In genomic region chr9:71819115-71819739, GRCh38 we compare ENCODE assay signal across 8 cellular contexts. TPM values are rescaled to one million over a fixed set of nuclear protein-coding genes. Genes with fewer than 3 reads are reported as not detected.
DNase-seq lines count a peak whose midpoint lies in the region; ATAC-seq and TF ChIP-seq lines count a peak whose summit lies in the region.

No MANE protein-coding gene starts in this region.

- H3K36me3 Mint-ChIP-seq in MCF 10A (ENCODE audit: insufficient read depth, unreplicated experiment) = no peaks in the 10 kb centered on the region

- H3K9me3 ChIP-seq in Panc1 (ENCODE audit: control insufficient read depth, insufficient read depth, low read depth, low read length) (no peaks in the 10 kb centered on the region), stomach (no peaks in the 10 kb centered on the region)

- in situ Hi-C loops in Panc1 (cut with HindIII; ENCODE audit: low pct_unique_long_range_greater_than_20kb, low sequenced_read_pairs) = no loop called here

- intact Hi-C loops in Panc1 (cut with micrococcal nuclease; ENCODE audit: unreplicated experiment) = no loop called here
- intact Hi-C loops in MCF 10A (cut with micrococcal nuclease) = loop anchor here (1.0 kb wide), 1 partner anchor 534 kb away; no protein-coding TSS in a partner anchor
- intact Hi-C loops in stomach (cut with DNase I; ENCODE audit: low total_unique reads) = no loop called here

- no peak overlapping the region for H3K27ac Mint-ChIP-seq in MCF 10A (ENCODE audit: low read depth, unreplicated experiment)

- no peak overlapping the region for H3K4me3 ChIP-seq in Panc1 (ENCODE audit: low read depth in 2 of 2, low read length in 2 of 2)
- H3K4me3 ChIP-seq in stomach = no peak overlapping the region

- BruUV-seq in Panc1 (replicated peaks; lab: Mats Ljungman, UMichigan) = no TSS peak
- no TSS peak for BruUV-seq in MCF 10A (replicated peaks; lab: Mats Ljungman, UMichigan)

- no peaks in the 10 kb centered on the region; the same call in none of the 2 replicates for H3K4me1 ChIP-seq in Panc1 (ENCODE audit: control insufficient read depth, insufficient read depth, low read length)
- no peaks in the 10 kb centered on the region for H3K4me1 ChIP-seq in stomach

- no peak for ATAC-seq in Panc1
- peak; percentile 43 for ATAC-seq in left lobe of liver
- ATAC-seq in GM18505 (IDR thresholded peaks at IDR 0.05; ENCODE audit: unreplicated experiment) = no peak

- peak; percentile 80 for TF ChIP-seq CTCF in Panc1 (IDR thresholded peaks at IDR 0.05)
- peak; percentile 62 for TF ChIP-seq CTCF in MCF 10A (IDR thresholded peaks at IDR 0.05; ENCODE audit: unreplicated experiment)
- TF ChIP-seq CTCF in stomach (IDR thresholded peaks at IDR 0.05) = peak in 4 of 7 experiments; percentile 37 to 79 (median 58)

- H3K9me3 Mint-ChIP-seq in MCF 10A (ENCODE audit: unreplicated experiment) = no peaks in the 10 kb centered on the region

- H3K4me1 Mint-ChIP-seq in MCF 10A (ENCODE audit: insufficient read depth, unreplicated experiment) = no peaks in the 10 kb centered on the region

- H3K36me3 ChIP-seq in Panc1 (ENCODE audit: control insufficient read depth, insufficient read depth, low read length) (no peaks in the 10 kb centered on the region), stomach (no peaks in the 10 kb centered on the region)

- H3K27me3 ChIP-seq in Panc1 (ENCODE audit: control insufficient read depth, insufficient read depth, low read length) = no peaks in the 10 kb centered on the region
- no peaks in the 10 kb centered on the region for H3K27me3 ChIP-seq in stomach

- no peaks in the 10 kb centered on the region for H3K27me3 Mint-ChIP-seq in MCF 10A (ENCODE audit: insufficient read depth, unreplicated experiment)

- 81 to 86% (median 83%) methylated on average over 8 of the region's 8 CpGs for WGBS in stomach, 5 donors

- H3K27ac ChIP-seq in Panc1 (ENCODE audit: low read length) (no peak overlapping the region), stomach (no peak overlapping the region)

- CTCF ChIA-PET in Panc1 (lab: Charles Lee) (interaction anchor here (0.6 to 0.7 kb wide), 5 partner anchors 82 to 924 kb away, joined by 3 to 10 read pairs (median 3); no protein-coding TSS in a partner anchor), MCF 10A (lab: Yijun Ruan, JAX) (interaction anchor here (0.5 to 6.7 kb wide), 64 partner anchors 9 to 1755 kb away, joined by 3 to 95 read pairs (median 4); no protein-coding TSS in a partner anchor)

- POLR2A ChIA-PET in Panc1 (lab: Charles Lee) = interaction anchor here (0.6 kb wide), 1 partner anchor 317 kb away, joined by 4 read pairs; no protein-coding TSS in a partner anchor
- POLR2A ChIA-PET in MCF 10A (lab: Yijun Ruan, JAX) = interaction anchor here (1.6 kb wide), 1 partner anchor 51 kb away, joined by 3 read pairs; the partner anchor contains the start of gene CEMIP2

- no peak for TF ChIP-seq POLR2A in stomach (IDR thresholded peaks at IDR 0.05)
- no peak for TF ChIP-seq POLR2A in GM18505 (IDR thresholded peaks at IDR 0.05; ENCODE audit: borderline replicate concordance, extremely low read depth, insufficient read depth, insufficient read length)

- no peak for TF ChIP-seq EP300 in stomach (IDR thresholded peaks at IDR 0.05)

- DNase-seq in A172 (ENCODE audit: low spot score) (peak; percentile 44), Daoy (ENCODE audit: low read depth) (peak; percentile 19), Panc1 (ENCODE audit: low read depth, low spot score) (no peak), MCF 10A (ENCODE audit: unreplicated experiment) (peak; percentile 56), left lobe of liver (ENCODE audit: low spot score) (no peak), stomach (peak; percentile 45), NCI-H446 treated with DMSO at 0.1 percent for 48 hours (lab: John Stamatoyannopoulos, UW) (no peak)

- no peak overlapping the region for H3K4me3 Mint-ChIP-seq in MCF 10A (ENCODE audit: unreplicated experiment)

RNA-seq across cellular contexts. Expression of gene CEMIP2, which starts 50.9 kb away (rescaled TPM):
- 11.6 and 12.2 TPM in 2 replicates for total RNA-seq in A172 (2014; rRNA removed; shearing (Covaris generic))
- total RNA-seq in Daoy (2014; rRNA removed; shearing (Covaris generic)) = 7.5 and 21.5 TPM in 2 replicates
- total RNA-seq in Panc1 (2021; ENCODE audit: unreplicated experiment) (14.8 TPM), MCF 10A (2022) (13.7 and 17.7 TPM in 2 replicates), left lobe of liver (43.3 TPM), stomach (100 to 1,000 TPM in 3 of 5 donors, 10 to 100 TPM in 2; 40.3 to 218 (median 187) TPM)
- polyA plus RNA-seq in Panc1 (2012; ENCODE audit: insufficient read length) = 12.9 TPM
- 10 to 100 TPM; 12.4 to 28.8 (median 13.6) TPM for polyA plus RNA-seq in stomach

Comparison
In these comparisons a context has a peak if more than half of its experiments do, and no peak if none do; other contexts are left out.
1. DNase-seq: peak in A172 (single experiment), Daoy (single experiment), MCF 10A (single experiment) and stomach (single experiment); none in Panc1 (single experiment), left lobe of liver (single experiment) and NCI-H446 treated with DMSO at 0.1 percent for 48 hours (single experiment).
2. Peak in every context shown above with its lines, with median percentiles within 50 percentile points of each other: CTCF ChIP-seq.